In the genomic region with DNA sequence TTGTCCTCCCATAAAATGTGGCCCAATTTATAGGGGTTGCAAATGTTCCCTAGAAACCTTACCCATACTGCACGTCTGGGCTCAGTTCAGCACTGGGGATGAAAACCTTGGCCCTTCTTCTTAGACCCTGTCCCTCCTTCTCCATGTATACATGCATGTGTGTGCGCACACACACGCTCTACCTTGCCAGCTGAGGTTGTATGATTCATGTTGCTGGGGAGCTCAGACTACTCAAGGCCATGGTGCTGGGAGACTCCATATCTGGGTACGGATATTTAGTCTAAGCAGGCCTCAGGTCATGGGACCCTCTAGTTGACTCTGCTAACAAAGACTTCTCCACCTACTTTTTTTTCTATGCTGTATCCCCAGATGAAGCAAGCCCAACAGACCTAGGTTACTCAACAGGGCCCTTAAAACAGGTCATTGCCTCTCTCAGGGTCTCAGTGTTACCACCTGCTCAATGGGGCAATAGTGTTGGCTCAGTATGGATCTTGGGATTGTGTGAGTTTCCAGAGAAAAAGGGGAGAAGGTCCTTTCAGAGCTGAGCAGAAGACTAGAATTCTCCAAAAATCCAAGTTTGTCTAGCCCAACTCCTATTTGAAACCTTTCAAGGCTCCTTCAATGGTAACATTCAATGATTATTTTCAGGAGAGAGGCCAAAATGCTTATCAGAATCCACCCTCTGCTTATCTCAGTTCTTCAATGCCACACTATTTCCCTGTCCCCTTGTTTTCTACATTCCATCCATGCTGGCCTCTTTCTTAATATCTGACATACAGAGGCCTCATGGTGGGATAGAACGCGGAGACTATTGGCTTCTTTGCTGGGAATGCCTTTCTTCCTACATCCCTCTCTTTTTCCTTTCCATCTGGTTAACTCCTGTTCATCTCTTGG, we compare ENCODE assay signal across 23 cellular contexts.
"Had no signal": no experiment of that assay in that cellular context is flagged by ENCODE, and none has a peak within 500 bp of the region (broad histone marks: within the 10 kb centered on the region; RNA-seq: fewer than 3 reads in every experiment).

No MANE protein-coding gene starts in this region.

- H3K27ac ChIP-seq: body of pancreas, heart left ventricle, neutrophil, ovary, prostate gland, spleen, thoracic aorta, upper lobe of left lung had no signal

- H3K4me1 Mint-ChIP-seq: activated CD4-positive, alpha-beta T cell treated with anti-CD3 and anti-CD28 coated beads, Interleukin-2, amount 10 ng/mL, durations not matched to agents 24 days and 14 days; activated CD8-positive, alpha-beta memory T cell treated with anti-CD3 and anti-CD28 coated beads, Interleukin-2, amount 10 ng/mL, durations not matched to agents 7 days and 5 days; activated naive CD8-positive, alpha-beta T cell treated with anti-CD3 and anti-CD28 coated beads, Interleukin-2, amount 50 U/mL, for 24 hours; nephron had no signal

- FAIRE-seq: islet of Langerhans had no signal

- H3K27ac Mint-ChIP-seq: activated CD4-positive, alpha-beta T cell treated with anti-CD3 and anti-CD28 coated beads, Interleukin-2, amount 10 ng/mL, durations not matched to agents 24 days and 14 days; activated CD8-positive, alpha-beta memory T cell treated with anti-CD3 and anti-CD28 coated beads, Interleukin-2, amount 10 ng/mL, durations not matched to agents 7 days and 5 days; activated CD8-positive, alpha-beta T cell treated with anti-CD3 and anti-CD28 coated beads for 36 hours; activated naive CD8-positive, alpha-beta T cell treated with anti-CD3 and anti-CD28 coated beads, Interleukin-2, amount 50 U/mL, for 24 hours; dendritic cell treated with granulocyte-macrophage colony-stimulating factor and Interleukin-4, amounts not matched to agents 40 ng/mL and 50 ng/mL, for 4 days; nephron had no signal

- H3K36me3 ChIP-seq: heart left ventricle, neutrophil, ovary, prostate gland, spleen, thoracic aorta, upper lobe of left lung had no signal

- ATAC-seq: activated CD8-positive, alpha-beta memory T cell treated with anti-CD3 and anti-CD28 coated beads, Interleukin-2, amount 10 ng/mL, durations not matched to agents 7 days and 5 days; activated CD8-positive, alpha-beta T cell treated with anti-CD3 and anti-CD28 coated beads for 36 hours; activated naive CD8-positive, alpha-beta T cell treated with anti-CD3 and anti-CD28 coated beads, Interleukin-2, amount 50 U/mL, for 24 hours; body of pancreas; heart left ventricle; left ventricle myocardium superior had no signal

- DNase-seq: activated CD4-positive, alpha-beta T cell treated with anti-CD3 and anti-CD28 coated beads, Interleukin-2, amount 10 ng/mL, durations not matched to agents 24 days and 14 days; activated CD8-positive, alpha-beta memory T cell treated with anti-CD3 and anti-CD28 coated beads, Interleukin-2, amount 10 ng/mL, durations not matched to agents 7 days and 5 days; activated CD8-positive, alpha-beta T cell treated with anti-CD3 and anti-CD28 coated beads for 36 hours; activated naive CD4-positive, alpha-beta T cell treated with anti-CD3 and anti-CD28 coated beads, Interleukin-2, amount 50 U/mL, for 16 hours; activated naive CD8-positive, alpha-beta T cell treated with anti-CD3 and anti-CD28 coated beads, Interleukin-2, amount 50 U/mL, for 24 hours; activated T-cell treated with anti-CD3 and anti-CD28 coated beads for 4 hours; anterior cingulate cortex; body of pancreas; effector CD4-positive, alpha-beta T cell; heart left ventricle; left ventricle myocardium superior; ovary; spleen; stimulated activated CD4-positive, alpha-beta T cell treated with anti-CD3 and anti-CD28 coated beads, Interleukin-4, amount 100 ng/mL, for 1 hour; stimulated activated naive CD4-positive, alpha-beta T cell; T-helper 9 cell; upper lobe of left lung had no signal

- H3K36me3 Mint-ChIP-seq: activated CD8-positive, alpha-beta memory T cell treated with anti-CD3 and anti-CD28 coated beads, Interleukin-2, amount 10 ng/mL, durations not matched to agents 7 days and 5 days had no signal

- H3K4me3 ChIP-seq: body of pancreas, heart left ventricle, ovary, prostate gland, spleen, thoracic aorta, upper lobe of left lung had no signal

- H3K4me1 ChIP-seq: body of pancreas, heart left ventricle, prostate gland, spleen, upper lobe of left lung had no signal

- H3K9me3 ChIP-seq: neutrophil, prostate gland had no signal

- H3K4me3 Mint-ChIP-seq: activated CD4-positive, alpha-beta T cell treated with anti-CD3 and anti-CD28 coated beads, Interleukin-2, amount 10 ng/mL, durations not matched to agents 24 days and 14 days; activated CD8-positive, alpha-beta memory T cell treated with anti-CD3 and anti-CD28 coated beads, Interleukin-2, amount 10 ng/mL, durations not matched to agents 7 days and 5 days; activated CD8-positive, alpha-beta T cell treated with anti-CD3 and anti-CD28 coated beads for 36 hours; activated naive CD8-positive, alpha-beta T cell treated with anti-CD3 and anti-CD28 coated beads, Interleukin-2, amount 50 U/mL, for 24 hours; dendritic cell treated with granulocyte-macrophage colony-stimulating factor and Interleukin-4, amounts not matched to agents 40 ng/mL and 50 ng/mL, for 4 days; nephron had no signal

- H3K27me3 ChIP-seq: body of pancreas, ovary, upper lobe of left lung had no signal
